In the genomic region with DNA sequence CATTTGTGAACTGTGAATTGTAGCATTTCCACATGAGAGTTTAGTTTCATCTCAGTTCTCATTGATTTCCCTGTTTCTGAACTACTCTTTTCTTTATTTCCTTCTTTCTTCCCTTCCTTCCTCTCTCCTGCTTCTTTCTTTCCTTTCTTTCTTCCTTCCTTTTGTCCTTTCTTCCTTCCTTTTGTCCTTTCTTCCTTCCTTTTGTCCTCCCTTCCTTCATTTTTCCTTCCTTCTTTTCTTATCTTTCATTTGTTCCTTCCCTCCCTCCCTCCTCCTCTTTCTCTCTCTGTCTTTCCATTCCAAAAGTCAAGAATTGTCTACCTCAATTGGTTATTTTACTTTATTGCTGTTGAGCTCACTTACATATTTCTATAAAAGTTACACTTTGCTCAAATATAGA, we compare ENCODE assay signal across 11 cellular contexts. TPM values are rescaled to one million over a fixed set of nuclear protein-coding genes. Genes with fewer than 3 reads are reported as not detected.
"Had no signal": no experiment of that assay in that cellular context is flagged by ENCODE, and none has a peak within 500 bp of the region (broad histone marks: within the 10 kb centered on the region; RNA-seq: fewer than 3 reads in every experiment).

No MANE protein-coding gene starts in this region.

- DNase-seq: IMR-90, Karpas-422, KBM-7, KG1 had no signal

- H3K27ac ChIP-seq: HL-60, KMS-11 had no signal

- ATAC-seq: HepG2 had no signal

- FAIRE-seq: HepG2, HTR-8/SVneo had no signal

- H3K9ac ChIP-seq: KMS-11 had no signal

- H3K4me2 ChIP-seq: KMS-11 had no signal

RNA-seq across cellular contexts. Expression of a gene that starts 2.9 kb away (rescaled TPM):
- total RNA-seq: HepG2, HT-29, HT1080, IMR-90 had no signal
- polyA plus RNA-seq: IgD-negative memory B cell, IMR-90 had no signal
